ENCODE assay signal across 8 cellular contexts in the genomic region with DNA sequence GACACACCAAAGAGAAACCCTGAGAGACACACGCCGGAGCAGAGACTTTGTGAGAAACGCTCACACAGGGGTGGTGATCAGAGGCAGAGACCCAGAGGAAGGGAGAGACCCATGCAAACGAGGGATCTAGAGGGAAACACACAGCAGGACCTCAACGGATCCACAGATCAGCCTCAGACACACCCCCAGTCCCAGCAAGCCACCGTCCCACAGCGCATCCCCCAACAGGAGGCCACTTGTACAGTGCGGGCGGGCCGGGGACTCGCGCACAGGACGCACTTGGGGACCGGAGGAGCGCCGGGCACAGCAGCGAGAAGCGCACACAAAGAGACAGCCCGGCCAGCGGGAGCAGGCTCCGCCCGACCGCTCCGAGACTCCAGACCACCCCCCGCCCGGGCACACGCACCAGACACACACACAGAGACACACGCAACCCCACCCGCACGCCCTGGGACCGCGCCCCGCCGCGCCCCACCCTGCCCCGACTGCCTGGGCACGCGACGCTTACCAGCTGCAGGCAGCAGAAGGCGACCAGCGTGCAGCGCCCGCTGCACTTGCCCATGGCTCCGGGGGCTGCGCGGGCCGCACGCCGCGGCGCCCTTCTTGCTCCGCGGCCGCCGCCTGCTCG. TPM values are rescaled to one million over a fixed set of nuclear protein-coding genes. Genes with fewer than 3 reads are reported as not detected.
DNase-seq lines count a peak whose midpoint lies in the region; ATAC-seq and TF ChIP-seq lines count a peak whose summit lies in the region.

No MANE protein-coding gene starts in this region.

- DNase-seq in AG04449 (ENCODE audit: low read depth, low spot score) (no peak), GM13976 (ENCODE audit: low spot score) (peak; percentile 44), stomach (no peak), ovary (no peak)
- DNase-seq in activated naive CD8-positive, alpha-beta T cell treated with anti-CD3 and anti-CD28 coated beads for 36 hours: no peak
- DNase-seq in stimulated activated CD4-positive, alpha-beta T cell treated with anti-CD3 and anti-CD28 coated beads, Interleukin-4, amount 100 ng/mL, for 4 hours: no peak

- no peak for TF ChIP-seq CTCF in AG04449 (IDR thresholded peaks at IDR 0.05; ENCODE audit: insufficient read depth, low read length, missing control alignments)
- no peak for TF ChIP-seq CTCF in GM13976 (IDR thresholded peaks at IDR 0.05; ENCODE audit: borderline replicate concordance, control extremely low read depth, extremely low read depth, insufficient read depth, missing control alignments)
- TF ChIP-seq CTCF in stomach (IDR thresholded peaks at IDR 0.05): no peak
- TF ChIP-seq CTCF in ovary (IDR thresholded peaks at IDR 0.05): no peak

- H3K4me3 Mint-ChIP-seq in activated naive CD8-positive, alpha-beta T cell treated with anti-CD3 and anti-CD28 coated beads for 36 hours: peak overlapping the region; percentile 34

- peaks cover 62% of the 10 kb centered on the region for H3K27me3 Mint-ChIP-seq in activated naive CD8-positive, alpha-beta T cell treated with anti-CD3 and anti-CD28 coated beads for 36 hours

- ATAC-seq in HG02884 (IDR thresholded peaks at IDR 0.05; ENCODE audit: unreplicated experiment): no peak

- H3K27ac ChIP-seq in iPS-20b (ENCODE audit: low read length) (no peak overlapping the region), stomach (no peak overlapping the region), ovary (no peak overlapping the region)

- TF ChIP-seq POLR2A in stomach (IDR thresholded peaks at IDR 0.05) (no peak), ovary (IDR thresholded peaks at IDR 0.05) (no peak)

- no peak overlapping the region for H3K27ac Mint-ChIP-seq in activated naive CD8-positive, alpha-beta T cell treated with anti-CD3 and anti-CD28 coated beads for 36 hours

- H3K4me1 ChIP-seq in iPS-20b (ENCODE audit: insufficient read depth, low read length) (0 out of 2 replicates have a peak, but pooled peaks cover 4% of the 10 kb centered on the region), stomach (peaks cover 12 to 16% (median 15%) of the 10 kb centered on the region in 4 donors), ovary (ENCODE audit: insufficient read depth) (no peaks in the 10 kb centered on the region)

- H3K9me3 ChIP-seq in iPS-20b (ENCODE audit: insufficient read depth, low read depth, low read length) (no peaks in the 10 kb centered on the region), stomach (no peaks in the 10 kb centered on the region), ovary (no peaks in the 10 kb centered on the region)

- POLR2A ChIA-PET in AG04449 (lab: Yijun Ruan, JAX): no interaction called here

- H3K4me1 Mint-ChIP-seq in activated naive CD8-positive, alpha-beta T cell treated with anti-CD3 and anti-CD28 coated beads for 36 hours: peaks cover 9% of the 10 kb centered on the region

- H3K4me3 ChIP-seq in AG04449 (ENCODE audit: low read depth, low read length) (peak overlapping the region; percentile 33), iPS-20b (ENCODE audit: low read length) (peak overlapping the region; percentile 85), stomach (peak overlapping the region; percentile 31 to 49 (median 38)), ovary (no peak overlapping the region)

- no peaks in the 10 kb centered on the region for H3K36me3 Mint-ChIP-seq in activated naive CD8-positive, alpha-beta T cell treated with anti-CD3 and anti-CD28 coated beads for 36 hours

- H3K9ac ChIP-seq in iPS-20b (ENCODE audit: low read depth, low read length): peak overlapping the region; percentile 84

- H3K27me3 ChIP-seq in iPS-20b (ENCODE audit: insufficient read depth, low read length) (peaks cover 38% of the 10 kb centered on the region), stomach (peaks cover 6 to 80% (median 67%) of the 10 kb centered on the region in 3 donors), ovary (no peaks in the 10 kb centered on the region)

- WGBS in stomach, 5 donors: 1 to 6% (median 3%) methylated on average over 19 to 56 of the region's 56 CpGs
- 1 to 2% (median 1%) methylated on average over 39 to 56 of the region's 56 CpGs for WGBS in ovary, 3 donors

- TF ChIP-seq EP300 in stomach (IDR thresholded peaks at IDR 0.05): no peak
- no peak for TF ChIP-seq EP300 in ovary (IDR thresholded peaks at IDR 0.05)

- no peaks in the 10 kb centered on the region for H3K9me3 Mint-ChIP-seq in activated naive CD8-positive, alpha-beta T cell treated with anti-CD3 and anti-CD28 coated beads for 36 hours

- H3K36me3 ChIP-seq in iPS-20b (ENCODE audit: insufficient read depth, low read depth, low read length) (no peaks in the 10 kb centered on the region), stomach (no peaks in the 10 kb centered on the region), ovary (no peaks in the 10 kb centered on the region)

- CTCF ChIA-PET in AG04449 (lab: Yijun Ruan, JAX): no interaction called here

- intact Hi-C loops in stomach (cut with DNase I; ENCODE audit: low total_unique reads): no loop called here
- intact Hi-C loops in ovary (cut with DNase I): no loop called here

- in situ Hi-C loops in GM13976 (cut with MboI; ENCODE audit: low sequenced_read_pairs, unreplicated experiment): no loop called here

RNA-seq across cellular contexts. Expression of a gene that starts 0.6 kb away (rescaled TPM):
- total RNA-seq in activated naive CD8-positive, alpha-beta T cell treated with anti-CD3 and anti-CD28 coated beads for 36 hours: not detected
- total RNA-seq in stomach: not detected
- under 1 TPM in 1 of 3 donors, not detected in 2; 0.08 TPM for polyA plus RNA-seq in stomach
- total RNA-seq in ovary: under 1 TPM; 0.12 to 0.46 (median 0.23) TPM
- polyA plus RNA-seq in ovary: 1 to 10 TPM in 1 of 2 donors, under 1 TPM in 1; 0.05 to 1.2 TPM

RNA-seq across cellular contexts. Expression of a gene that starts 57.5 kb away (rescaled TPM):
- 100 to 1,000 TPM; 114 to 121 TPM for total RNA-seq in activated naive CD8-positive, alpha-beta T cell treated with anti-CD3 and anti-CD28 coated beads for 36 hours
- total RNA-seq in stomach (100 to 1,000 TPM in 1 of 5 donors, 10 to 100 TPM in 3, 1 to 10 TPM in 1; 1.8 to 100 (median 21.3) TPM), ovary (10 to 100 TPM; 32.9 to 62.3 (median 46.9) TPM)
- polyA plus RNA-seq in stomach (10 to 100 TPM; 16.6 to 19.7 (median 19.4) TPM), ovary (10 to 100 TPM; 26.0 to 42.8 TPM)

RNA-seq across cellular contexts. Expression of a gene that starts 57.7 kb away (rescaled TPM):
- 10 to 100 TPM; 33.0 to 34.2 TPM for total RNA-seq in activated naive CD8-positive, alpha-beta T cell treated with anti-CD3 and anti-CD28 coated beads for 36 hours
- total RNA-seq in stomach (10 to 100 TPM in 2 of 5 donors, 1 to 10 TPM in 2, not detected in 1; 1.8 to 31.6 (median 15.0) TPM), ovary (10 to 100 TPM; 16.0 to 25.6 (median 21.5) TPM)
- polyA plus RNA-seq in stomach (10 to 100 TPM; 23.2 to 39.0 (median 32.7) TPM), ovary (10 to 100 TPM; 31.5 to 48.5 TPM)
